14 cellular contexts compared by ENCODE assay signal in genomic region chr1:119784127-119784781, GRCh38. TPM values are rescaled to one million over a fixed set of nuclear protein-coding genes. Genes with fewer than 3 reads are reported as not detected.
A peak's percentile ranks its signal among the peaks of the same experiment; 100 is the strongest.
DNase-seq lines count a peak whose midpoint lies in the region; ATAC-seq, FAIRE-seq and TF ChIP-seq lines count a peak whose summit lies in the region.
"Had no signal": no experiment of that assay in that cellular context is flagged by ENCODE, and none has a peak within 500 bp of the region (broad histone marks: within the 10 kb centered on the region; RNA-seq: fewer than 3 reads in every experiment).

No MANE protein-coding gene starts in this region.

- CTCF ChIA-PET in H1 (lab: Charles Lee; ENCODE audit: partially characterized antibody), result interaction anchor here (1.0 to 1.5 kb wide), 3 partner anchors 12 to 189 kb away, joined by 3 to 5 read pairs (median 3); no protein-coding TSS in a partner anchor

- H4K91ac ChIP-seq in H1 (replicated peaks; ENCODE audit: insufficient read length, low read length), result no peak overlapping the region

- no peak overlapping the region for H3K23ac ChIP-seq in H1 (ENCODE audit: insufficient read length)

- TF ChIP-seq CTCF in NB4 (IDR thresholded peaks at IDR 0.05; ENCODE audit: low read depth, low read length) (no peak), H1 (IDR thresholded peaks at IDR 0.05; ENCODE audit: control extremely low read depth in 1 of 3, insufficient read depth in 1 of 3, low read depth in 1 of 3, low read length in 3 of 3) (no peak), liver (IDR thresholded peaks at IDR 0.05; ENCODE audit: low read depth, low read length, missing input control) (no peak), upper lobe of left lung (IDR thresholded peaks at IDR 0.05) (no peak)

- H3K18ac ChIP-seq in H1 (ENCODE audit: extremely low read depth, low read length), result no peak overlapping the region

- H2AK5ac ChIP-seq in H1 (ENCODE audit: low read depth, low read length), result no peak overlapping the region

- no peak overlapping the region for H4K5ac ChIP-seq in H1 (ENCODE audit: insufficient read length, low read depth, low read length)

- H3K27ac ChIP-seq in H1 (ENCODE audit: low read depth, low read length) (no peak overlapping the region), liver (ENCODE audit: low read depth in 1 of 2, low read length in 2 of 2) (peak overlapping the region; percentile 79 to 84), upper lobe of left lung (no peak overlapping the region)
- H3K27ac ChIP-seq: SK-N-MC had no signal

- H2AFZ ChIP-seq in H1 (ENCODE audit: low read length), result no peak overlapping the region

- H3K79me1 ChIP-seq in H1 (ENCODE audit: low read depth, low read length), result no peaks in the 10 kb centered on the region

- WGBS in H1 (ENCODE audit: extremely low coverage in 1 of 2, insufficient coverage in 1 of 2, insufficient read length in 1 of 2, insufficient replicate concordance in 2 of 2, low coverage in 1 of 2, low lambda C conversion rate in 2 of 2, missing lambda C conversion rate in 1 of 2), 2 experiments, result 90% methylated on average over 4 of the region's 4 CpGs; no CpG with 5 or more reads in 1 of the 2 experiments
- WGBS in liver, result 26% methylated on average over 4 of the region's 4 CpGs
- 52% methylated on average over 4 of the region's 4 CpGs for WGBS in upper lobe of left lung, 2 donors

- no peak overlapping the region for H4K8ac ChIP-seq in H1 (ENCODE audit: extremely low read depth, insufficient read depth, low read length)

- H3K9ac ChIP-seq in H1 (replicated peaks in 1 of 4; ENCODE audit: extremely low read depth in 1 of 4, low read depth in 3 of 4, low read length in 3 of 4) (no peak overlapping the region), liver (ENCODE audit: low read depth in 1 of 2, low read length in 2 of 2) (peak overlapping the region in 1 of 2 donors; percentile 72)

- H3K4me1 ChIP-seq in H1 (replicated peaks in 1 of 4; ENCODE audit: control insufficient read depth in 3 of 4, insufficient read depth in 4 of 4, low read length in 3 of 4) (no peaks in the 10 kb centered on the region), liver (ENCODE audit: control insufficient read depth in 4 of 4, insufficient read depth in 4 of 4, low read length in 3 of 4) (peaks cover 8 to 75% (median 67%) of the 10 kb centered on the region in 4 donors), upper lobe of left lung (peaks cover 7 to 27% (median 17%) of the 10 kb centered on the region in 4 donors)

- H3K14ac ChIP-seq in H1 (ENCODE audit: insufficient read length), result no peak overlapping the region

- H3K56ac ChIP-seq in H1 (replicated peaks; ENCODE audit: insufficient read length, low read depth, low read length), result no peak overlapping the region

- H3K36me3 ChIP-seq in H1 (ENCODE audit: control insufficient read depth in 2 of 4, insufficient read depth in 4 of 4, low read length in 3 of 4) (no peaks in the 10 kb centered on the region), liver (ENCODE audit: control insufficient read depth in 4 of 4, insufficient read depth in 3 of 4, low read depth in 1 of 4, low read length in 3 of 4) (no peaks in the 10 kb centered on the region), upper lobe of left lung (no peaks in the 10 kb centered on the region)

- H2BK5ac ChIP-seq in H1 (ENCODE audit: low read depth, low read length), result no peak overlapping the region

- TF ChIP-seq EP300 in H1 (IDR thresholded peaks at IDR 0.05; ENCODE audit: borderline replicate concordance in 1 of 2, low read depth in 2 of 2, low read length in 2 of 2) (no peak), upper lobe of left lung (IDR thresholded peaks at IDR 0.05) (no peak)

- no peak for FAIRE-seq in H1 (lab: Jason Lieb, UNC)

- no peak overlapping the region for H2BK120ac ChIP-seq in H1 (replicated peaks; ENCODE audit: low read depth, low read length)

- no peaks in the 10 kb centered on the region for H3K23me2 ChIP-seq in H1 (ENCODE audit: low read depth, low read length)

- no peak overlapping the region for H2BK20ac ChIP-seq in H1 (ENCODE audit: low read length)

- no peak overlapping the region for H3K4me3 ChIP-seq in NB4 (ENCODE audit: low read depth, low read length)
- H3K4me3 ChIP-seq in H1 (ENCODE audit: extremely low read depth in 1 of 4, insufficient read depth in 2 of 4, low read depth in 3 of 4, low read length in 4 of 4), result no peak overlapping the region
- no peak overlapping the region for H3K4me3 ChIP-seq in liver (ENCODE audit: low read depth in 1 of 3, low read length in 3 of 3)
- H3K4me3 ChIP-seq in upper lobe of left lung, result no peak overlapping the region
- H3K4me3 ChIP-seq: SK-N-MC had no signal

- TF ChIP-seq RAD21 in H1 (IDR thresholded peaks at IDR 0.05 in 1 of 2, conservative IDR thresholded peaks at IDR 0.05 in 1 of 2; ENCODE audit: low read depth in 2 of 2, low read length in 2 of 2) (no peak), liver (IDR thresholded peaks at IDR 0.05) (peak; percentile 8 to 13)

- no peaks in the 10 kb centered on the region for H3K79me2 ChIP-seq in H1 (ENCODE audit: control insufficient read depth in 1 of 2, insufficient read depth in 2 of 2, low read length in 2 of 2)

- H3K4ac ChIP-seq in H1 (replicated peaks; ENCODE audit: insufficient read length, low read depth, low read length), result no peak overlapping the region

- H3K4me2 ChIP-seq in H1 (ENCODE audit: insufficient read depth in 1 of 2, low read depth in 2 of 2, low read length in 2 of 2), result no peak overlapping the region

- H2BK15ac ChIP-seq in H1 (ENCODE audit: low read length), result no peak overlapping the region

- DNase-seq in NB4 (ENCODE audit: low read depth) (peak; percentile 89), H1 (ENCODE audit: low read depth in 1 of 2, low spot score in 2 of 2) (no peak), upper lobe of left lung (peak in 1 of 2 donors; percentile 88), activated gamma-delta T cell treated with Interleukin-2 at 50 U/mL for 16 hours (no peak), NCI-H2196 treated with DMSO at 0.1 percent for 48 hours (lab: John Stamatoyannopoulos, UW; ENCODE audit: unreplicated experiment) (no peak)
- DNase-seq in activated CD8-positive, alpha-beta memory T cell treated with anti-CD3 and anti-CD28 coated beads for 24 hours, result no peak
- DNase-seq: activated CD4-positive, alpha-beta memory T cell treated with anti-CD3 and anti-CD28 coated beads, Interleukin-2, amount 10 ng/mL, durations not matched to agents 7 days and 5 days; DMS79; effector CD8-positive, alpha-beta T cell; KG1; NCI-H524 treated with DMSO at 0.1 percent for 48 hours; stimulated activated CD4-positive, alpha-beta T cell treated with anti-CD3 and anti-CD28 coated beads, Interleukin-4, amount 100 ng/mL, for 4 hours had no signal

- H3K27me3 ChIP-seq in H1 (replicated peaks in 1 of 4; ENCODE audit: control insufficient read depth in 3 of 4, extremely low read depth in 1 of 4, insufficient read depth in 3 of 4, low read length in 3 of 4), result no peaks in the 10 kb centered on the region
- no peaks in the 10 kb centered on the region for H3K27me3 ChIP-seq in liver (ENCODE audit: control insufficient read depth in 4 of 4, insufficient read depth in 4 of 4, low read length in 3 of 4)
- H3K27me3 ChIP-seq in upper lobe of left lung, result no peaks in the 10 kb centered on the region

- ATAC-seq in upper lobe of left lung (ENCODE audit: low FRiP score in 2 of 2), result peak; percentile 66 to 88

- H4K20me1 ChIP-seq in H1 (replicated peaks in 1 of 2; ENCODE audit: control insufficient read depth in 1 of 2, insufficient read depth in 2 of 2, low read length in 2 of 2), result no peaks in the 10 kb centered on the region

- H3K9me3 ChIP-seq in H1 (ENCODE audit: insufficient read depth in 2 of 2, low read depth in 1 of 2, low read length in 1 of 2) (no peaks in the 10 kb centered on the region), liver (ENCODE audit: control insufficient read depth in 4 of 4, low read length in 3 of 4) (no peaks in the 10 kb centered on the region), upper lobe of left lung (no peaks in the 10 kb centered on the region)

- TF ChIP-seq POLR2A in NB4 (IDR thresholded peaks at IDR 0.05; ENCODE audit: extremely low read depth, insufficient read length) (no peak), H1 (IDR thresholded peaks at IDR 0.05; ENCODE audit: control extremely low read depth in 1 of 2, low read depth in 2 of 2, low read length in 2 of 2) (no peak), upper lobe of left lung (IDR thresholded peaks at IDR 0.05) (no peak)

- H2BK12ac ChIP-seq in H1 (ENCODE audit: low read depth, low read length), result no peak overlapping the region

- POLR2A ChIA-PET in H1 (lab: Charles Lee; ENCODE audit: partially characterized antibody), result interaction anchor here (0.7 to 1.4 kb wide), 3 partner anchors 10 to 38 kb away, joined by 3 to 6 read pairs (median 4); no protein-coding TSS in a partner anchor

TF ChIP-seq in H1, 55 proteins besides CTCF, POLR2A, EP300 and RAD21 (continues in another document):
- no peak for TF ChIP-seq TAF1 (IDR thresholded peaks at IDR 0.05; ENCODE audit: low read depth, low read length)

TF ChIP-seq in liver, 16 proteins besides CTCF, POLR2A, EP300 and RAD21 (continues in another document):
- TF ChIP-seq EGR1 (IDR thresholded peaks at IDR 0.05; ENCODE audit: low read depth in 2 of 2), result no peak

RNA-seq across cellular contexts. Expression of gene HMGCS2, which starts 15.5 kb away (rescaled TPM):
- not detected in 2 replicates for total RNA-seq in H1 (2021; fragmentation: NEBNext Ultra II Directional; extraction: Animal tissue kit (Norgen Biotek cat#: 25700))
- polyA plus RNA-seq in H1 (2011; rRNA removed) (not detected in 2 replicates), liver (100 to 1,000 TPM; 836 to 944 TPM)
- not detected for polyA plus RNA-seq in H1 (2011; cell fraction: cytosol; rRNA removed)
- polyA plus RNA-seq in H1 (2011; cell fraction: nucleus; rRNA removed), result not detected
- polyA plus RNA-seq in H1 (2012, experiment 1 of 2), result not detected in 4 replicates
- polyA plus RNA-seq in H1 (2012, experiment 2 of 2), result not detected
- polyA plus RNA-seq in H1 (2013, experiment 1 of 2), result not detected
- polyA plus RNA-seq in H1 (2013, experiment 2 of 2), result not detected
- not detected in 2 replicates for polyA minus RNA-seq in H1 (2011; rRNA and poly(A)+ RNA removed)
- polyA minus RNA-seq in H1 (2011; cell fraction: cytosol; rRNA and poly(A)+ RNA removed), result not detected
- polyA minus RNA-seq in H1 (2011; cell fraction: nucleus; rRNA and poly(A)+ RNA removed), result not detected
- total RNA-seq in liver (100 to 1,000 TPM; 297 to 846 TPM), upper lobe of left lung (1 to 10 TPM in 3 of 6 donors, under 1 TPM in 2, not detected in 1; 0.31 to 5.9 (median 1.2) TPM)
- total RNA-seq: activated CD4-positive, alpha-beta memory T cell treated with anti-CD3 and anti-CD28 coated beads, Interleukin-2, amount 10 ng/mL, durations not matched to agents 7 days and 5 days had no signal

RNA-seq across cellular contexts. Expression of gene REG4, which starts 27.0 kb away (rescaled TPM):
- not detected in 2 replicates for total RNA-seq in H1 (2021; fragmentation: NEBNext Ultra II Directional; extraction: Animal tissue kit (Norgen Biotek cat#: 25700))
- polyA plus RNA-seq in H1 (2011; rRNA removed) (not detected in 2 replicates), liver (under 1 TPM in 1 of 2 donors, not detected in 1; 0.15 TPM)
- not detected for polyA plus RNA-seq in H1 (2011; cell fraction: cytosol; rRNA removed)
- polyA plus RNA-seq in H1 (2011; cell fraction: nucleus; rRNA removed), result not detected
- not detected in 4 replicates for polyA plus RNA-seq in H1 (2012, experiment 1 of 2)
- not detected for polyA plus RNA-seq in H1 (2012, experiment 2 of 2)
- not detected for polyA plus RNA-seq in H1 (2013, experiment 1 of 2)
- not detected for polyA plus RNA-seq in H1 (2013, experiment 2 of 2)
- polyA minus RNA-seq in H1 (2011; rRNA and poly(A)+ RNA removed), result not detected in 2 replicates
- polyA minus RNA-seq in H1 (2011; cell fraction: cytosol; rRNA and poly(A)+ RNA removed), result not detected
- polyA minus RNA-seq in H1 (2011; cell fraction: nucleus; rRNA and poly(A)+ RNA removed), result not detected
- total RNA-seq in liver (under 1 TPM; 0.08 to 0.19 TPM), upper lobe of left lung (not detected)
- total RNA-seq: activated CD4-positive, alpha-beta memory T cell treated with anti-CD3 and anti-CD28 coated beads, Interleukin-2, amount 10 ng/mL, durations not matched to agents 7 days and 5 days had no signal

Comparison
In these comparisons a context has a peak if more than half of its experiments do, and no peak if none do; other contexts are left out.
1. H3K27ac ChIP-seq: peak in liver (2 of 2); none in H1 (single experiment) and upper lobe of left lung (0 of 4).
2. RNA of gene HMGCS2, which starts 15.5 kb away (total RNA-seq): 297 to 846 TPM in liver; 0.31 to 5.9 TPM in upper lobe of left lung and not detected in H1; every median in the first group is over 10 times any median in the second.